In genomic region chr5:75389430-75389829, GRCh38 we compare ENCODE assay signal across 13 cellular contexts.
"Had no signal": no experiment of that assay in that cellular context is flagged by ENCODE, and none has a peak within 500 bp of the region (broad histone marks: within the 10 kb centered on the region; RNA-seq: fewer than 3 reads in every experiment).

No MANE protein-coding gene starts in this region.

- H3K4me1 Mint-ChIP-seq: neural progenitor cell, WTC11 had no signal

- DNase-seq: activated CD8-positive, alpha-beta memory T cell treated with anti-CD3 and anti-CD28 coated beads for 24 hours; activated naive CD8-positive, alpha-beta T cell treated with anti-CD3 and anti-CD28 coated beads, Interleukin-2, amount 10 ng/mL, durations not matched to agents 7 days and 5 days; esophagus squamous epithelium; foreskin fibroblast; glutamatergic neuron; ovary; SHP77; stimulated activated CD4-positive, alpha-beta T cell treated with anti-CD3 and anti-CD28 coated beads, Interleukin-4, amount 100 ng/mL, for 24 hours; substantia nigra; transverse colon had no signal

- H3K27ac Mint-ChIP-seq: activated naive CD8-positive, alpha-beta T cell treated with anti-CD3 and anti-CD28 coated beads, Interleukin-2, amount 10 ng/mL, durations not matched to agents 7 days and 5 days; neural progenitor cell; WTC11 had no signal

- H3K4me3 Mint-ChIP-seq: activated naive CD8-positive, alpha-beta T cell treated with anti-CD3 and anti-CD28 coated beads, Interleukin-2, amount 10 ng/mL, durations not matched to agents 7 days and 5 days; neural progenitor cell; WTC11 had no signal

- H3K9me3 Mint-ChIP-seq: activated naive CD8-positive, alpha-beta T cell treated with anti-CD3 and anti-CD28 coated beads, Interleukin-2, amount 10 ng/mL, durations not matched to agents 7 days and 5 days; neural progenitor cell; WTC11 had no signal

- H3K27me3 Mint-ChIP-seq: activated naive CD8-positive, alpha-beta T cell treated with anti-CD3 and anti-CD28 coated beads, Interleukin-2, amount 10 ng/mL, durations not matched to agents 7 days and 5 days had no signal

- ATAC-seq: SK-N-SH treated with all-trans-retinoic acid at 6 μM for 48 hours, WTC11 had no signal

- H3K36me3 Mint-ChIP-seq: WTC11 had no signal
